Comparison of ENCODE assay signal across 10 cellular contexts in genomic region chr2:113217455-113218282, GRCh38. TPM values are rescaled to one million over a fixed set of nuclear protein-coding genes. Genes with fewer than 3 reads are reported as not detected.
DNase-seq lines count a peak whose midpoint lies in the region; ATAC-seq, FAIRE-seq and TF ChIP-seq lines count a peak whose summit lies in the region.
"Had no signal": no experiment of that assay in that cellular context is flagged by ENCODE, and none has a peak within 500 bp of the region (broad histone marks: within the 10 kb centered on the region; RNA-seq: fewer than 3 reads in every experiment).

No MANE protein-coding gene starts in this region.

- no peak for TF ChIP-seq CTCF in GM12878 (IDR thresholded peaks at IDR 0.05 in 2 of 3, conservative IDR thresholded peaks at IDR 0.05 in 1 of 3; ENCODE audit: control insufficient read depth in 2 of 3, extremely low read depth in 1 of 3, insufficient read depth in 1 of 3, low read depth in 3 of 3, low read length in 3 of 3)

- in situ Hi-C loops in GM12878 (cut with MboI): no loop called here

- H3K9me3 Mint-ChIP-seq in stimulated activated effector memory CD8-positive, alpha-beta T cell treated with anti-CD3 and anti-CD28 coated beads, Interleukin-12 subunit alpha, Interleukin-12 subunit beta, amount 100 ng/mL, for 72 hours: no peaks in the 10 kb centered on the region

- no peak overlapping the region for H3K4me3 Mint-ChIP-seq in stimulated activated effector memory CD8-positive, alpha-beta T cell treated with anti-CD3 and anti-CD28 coated beads, Interleukin-12 subunit alpha, Interleukin-12 subunit beta, amount 100 ng/mL, for 72 hours

- H3K9me3 ChIP-seq in GM12878 (replicated peaks; ENCODE audit: control insufficient read depth, insufficient read depth, low read length): no peaks in the 10 kb centered on the region

- no peaks in the 10 kb centered on the region for H4K20me1 ChIP-seq in GM12878 (ENCODE audit: control insufficient read depth, insufficient read depth)

- no peaks in the 10 kb centered on the region for H3K79me2 ChIP-seq in GM12878 (ENCODE audit: control insufficient read depth, insufficient read depth, low read length)

- no peak overlapping the region for H3K4me3 ChIP-seq in GM12878

- DNase-seq in GM12878 (ENCODE audit: low read depth, low spot score) (no peak), left lobe of liver (ENCODE audit: low spot score) (no peak), C1 segment of cervical spinal cord (lab: John Stamatoyannopoulos, UW) (no peak), GF-D8 (lab: John Stamatoyannopoulos, UW) (no peak)
- DNase-seq in stimulated activated effector memory CD8-positive, alpha-beta T cell treated with anti-CD3 and anti-CD28 coated beads, Interleukin-12 subunit alpha, Interleukin-12 subunit beta, amount 100 ng/mL, for 72 hours (ENCODE audit: low spot score in 2 of 2): no peak
- DNase-seq: activated CD4-positive, alpha-beta T cell treated with anti-CD3 and anti-CD28 coated beads, Interleukin-2, amount 50 U/mL, for 1 hour; NCI-H446 had no signal

- intact Hi-C loops in GM12878 (cut with micrococcal nuclease; ENCODE audit: unreplicated experiment): no loop called here

- ATAC-seq in GM12878 (peak; percentile 64), left lobe of liver (peak; percentile 8), HG02981 (IDR thresholded peaks at IDR 0.05; ENCODE audit: unreplicated experiment) (no peak), HG03159 (IDR thresholded peaks at IDR 0.05; ENCODE audit: unreplicated experiment) (no peak)
- no peak for ATAC-seq in stimulated activated effector memory CD8-positive, alpha-beta T cell treated with anti-CD3 and anti-CD28 coated beads, Interleukin-12 subunit alpha, Interleukin-12 subunit beta, amount 100 ng/mL, for 72 hours

- TF ChIP-seq EP300 in Ishikawa (IDR thresholded peaks at IDR 0.05; ENCODE audit: borderline replicate concordance): 0 out of 2 replicates have a peak, but pooled peaks have one; percentile 60
- TF ChIP-seq EP300 in GM12878 (IDR thresholded peaks at IDR 0.05; ENCODE audit: borderline replicate concordance in 1 of 2, control insufficient read depth in 1 of 2, low read depth in 2 of 2, low read length in 2 of 2): no peak

- H2AFZ ChIP-seq in GM12878 (ENCODE audit: control insufficient read depth, low read depth, low read length): no peak overlapping the region; the same call in 1 of the 2 replicates

- CTCF ChIA-PET in GM12878 (lab: Yijun Ruan, JAX): interaction anchor here (0.9 to 1.9 kb wide), 6 partner anchors 14 to 173 kb away, joined by 3 to 20 read pairs (median 6); no protein-coding TSS in a partner anchor

- no TSS peak for BruUV-seq in GM12878 (replicated peaks; lab: Mats Ljungman, UMichigan)

- H3K4me2 ChIP-seq in GM12878 (ENCODE audit: control insufficient read depth, insufficient read depth): no peak overlapping the region

- no peak overlapping the region for H3K27ac ChIP-seq in GM12878 (ENCODE audit: control insufficient read depth, insufficient read depth)

- H3K27ac Mint-ChIP-seq in stimulated activated effector memory CD8-positive, alpha-beta T cell treated with anti-CD3 and anti-CD28 coated beads, Interleukin-12 subunit alpha, Interleukin-12 subunit beta, amount 100 ng/mL, for 72 hours: peak overlapping the region; percentile 75

- no peaks in the 10 kb centered on the region for H3K36me3 Mint-ChIP-seq in stimulated activated effector memory CD8-positive, alpha-beta T cell treated with anti-CD3 and anti-CD28 coated beads, Interleukin-12 subunit alpha, Interleukin-12 subunit beta, amount 100 ng/mL, for 72 hours

- no peaks in the 10 kb centered on the region for H3K27me3 ChIP-seq in GM12878 (replicated peaks in 1 of 2; ENCODE audit: control insufficient read depth in 2 of 2, insufficient read depth in 2 of 2, low read length in 1 of 2)

- no peak overlapping the region for H3K9ac ChIP-seq in GM12878 (ENCODE audit: control insufficient read depth, insufficient read depth, low read length)

- RAD21 ChIA-PET in GM12878 (lab: Charles Lee; ENCODE audit: unreplicated experiment): interaction anchor here (1.0 to 1.9 kb wide), 2 partner anchors 14 to 79 kb away, joined by 4 to 8 read pairs; no protein-coding TSS in a partner anchor

- FAIRE-seq in GM12878 (lab: Jason Lieb, UNC): no peak

- POLR2A ChIA-PET in GM12878 (lab: Charles Lee): interaction anchor here (1.1 kb wide), 1 partner anchor 13 kb away, joined by 3 read pairs; no protein-coding TSS in a partner anchor

- 41% methylated on average over 15 of the region's 15 CpGs for WGBS in GM12878 (ENCODE audit: insufficient coverage, insufficient replicate concordance, low lambda C conversion rate, missing lambda C conversion rate)

- H3K36me3 ChIP-seq in GM12878 (ENCODE audit: control insufficient read depth in 2 of 2, insufficient read depth in 2 of 2, low read length in 1 of 2): no peaks in the 10 kb centered on the region

- H3K4me1 ChIP-seq in GM12878 (ENCODE audit: control insufficient read depth, insufficient read depth, low read length): peaks cover 5% of the 10 kb centered on the region; the same call in 1 of the 2 replicates

- peaks cover 14% of the 10 kb centered on the region for H3K4me1 Mint-ChIP-seq in stimulated activated effector memory CD8-positive, alpha-beta T cell treated with anti-CD3 and anti-CD28 coated beads, Interleukin-12 subunit alpha, Interleukin-12 subunit beta, amount 100 ng/mL, for 72 hours

- no peak for TF ChIP-seq POLR2A in GM12878 (IDR thresholded peaks at IDR 0.05; ENCODE audit: low read depth, low read length)

- peak; percentile 19; the same call in 1 of the 2 replicates for TF ChIP-seq RAD21 in Ishikawa (IDR thresholded peaks at IDR 0.05; ENCODE audit: low read depth)
- TF ChIP-seq RAD21 in GM12878 (IDR thresholded peaks at IDR 0.05; ENCODE audit: insufficient read depth, low read depth, low read length): no peak

- SMC1A ChIA-PET in GM12878 (lab: Charles Lee; ENCODE audit: uncharacterized antibody, unreplicated experiment): interaction anchor here (0.7 to 2.4 kb wide), 9 partner anchors 13 to 173 kb away, joined by 3 to 11 read pairs (median 4); no protein-coding TSS in a partner anchor

TF ChIP-seq in Ishikawa, 13 proteins besides CTCF, POLR2A, EP300 and RAD21 (continues in another document):
- no peak for TF ChIP-seq CREB1 (IDR thresholded peaks at IDR 0.05; ENCODE audit: low read depth)
- TF ChIP-seq, protein P1, sequence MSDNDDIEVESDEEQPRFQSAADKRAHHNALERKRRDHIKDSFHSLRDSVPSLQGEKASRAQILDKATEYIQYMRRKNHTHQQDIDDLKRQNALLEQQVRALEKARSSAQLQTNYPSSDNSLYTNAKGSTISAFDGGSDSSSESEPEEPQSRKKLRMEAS (IDR thresholded peaks at IDR 0.05): peak; percentile 40; the same call in 1 of the 2 replicates
- peak; percentile 77 for TF ChIP-seq TCF12 (IDR thresholded peaks at IDR 0.05; ENCODE audit: low read depth)
- TF ChIP-seq TAF1 (IDR thresholded peaks at IDR 0.05; ENCODE audit: low read depth): no peak
- TF ChIP-seq, protein P2, sequence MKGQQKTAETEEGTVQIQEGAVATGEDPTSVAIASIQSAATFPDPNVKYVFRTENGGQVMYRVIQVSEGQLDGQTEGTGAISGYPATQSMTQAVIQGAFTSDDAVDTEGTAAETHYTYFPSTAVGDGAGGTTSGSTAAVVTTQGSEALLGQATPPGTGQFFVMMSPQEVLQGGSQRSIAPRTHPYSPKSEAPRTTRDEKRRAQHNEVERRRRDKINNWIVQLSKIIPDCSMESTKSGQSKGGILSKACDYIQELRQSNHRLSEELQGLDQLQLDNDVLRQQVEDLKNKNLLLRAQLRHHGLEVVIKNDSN (IDR thresholded peaks at IDR 0.05): peak; percentile 79
- no peak for TF ChIP-seq YY1 (IDR thresholded peaks at IDR 0.05; ENCODE audit: low read depth)

TF ChIP-seq in GM12878, 131 proteins besides CTCF, POLR2A, EP300 and RAD21:
- 0 out of 2 replicates have a peak, but pooled peaks have one; percentile 17 for TF ChIP-seq IKZF1 (conservative IDR thresholded peaks at IDR 0.05)
- no peak for TF ChIP-seq POLR2AphosphoS2 (IDR thresholded peaks at IDR 0.05; ENCODE audit: low read depth, low read length)

RNA-seq across cellular contexts. Expression of gene PSD4, which starts 43.9 kb away (rescaled TPM):
- 168 and 195 TPM in 2 replicates for total RNA-seq in GM12878 (2013; cell fraction: nucleolus; rRNA removed)
- total RNA-seq in GM12878 (2014; rRNA removed) (96.0 and 98.5 TPM in 2 replicates), GM12878 (2014; rRNA removed; fragmentation: Illumina TruSeq; extraction: Trizol) (42.6 and 42.8 TPM in 2 replicates), GM12878 (2021) (114 and 117 TPM in 2 replicates), left lobe of liver (60.3 TPM)
- 26.5 TPM for polyA plus RNA-seq in GM12878 (2011; ENCODE audit: low read depth)
- polyA plus RNA-seq in GM12878 (2011; rRNA removed) (13.6 and 27.4 TPM in 2 replicates), GM12878 (2014; fragmentation: Illumina TruSeq; extraction: Trizol) (20.8 and 48.3 TPM in 2 replicates), GM12878 (2014; fragmentation: Nextera tagmentation; extraction: Ambion mirVana) (1 to 10 TPM in 1 of 2 experiments, under 1 TPM in 1; 0.68 to 1.7 TPM), GM12878 (2014; rRNA removed) (47.9 and 59.7 TPM in 2 replicates), GM12878 (2016; fragmentation: Nextera tagmentation; extraction: Ambion mirVana) (10 to 100 TPM; 23.7 to 25.9 TPM)
- polyA plus RNA-seq in GM12878 (2011; cell fraction: cytosol; rRNA removed): 29.5 and 30.9 TPM in 2 replicates
- polyA plus RNA-seq in GM12878 (2011; cell fraction: nucleus; rRNA removed): 145 and 151 TPM in 2 replicates
- polyA plus RNA-seq in GM12878 (2012): 55.8 and 60.1 TPM in 2 replicates
- polyA minus RNA-seq in GM12878 (2011; rRNA and poly(A)+ RNA removed): 66.3 and 101 TPM in 2 replicates
- polyA minus RNA-seq in GM12878 (2011; cell fraction: cytosol; rRNA and poly(A)+ RNA removed): 29.9 and 34.2 TPM in 2 replicates
- polyA minus RNA-seq in GM12878 (2011; cell fraction: nucleus; rRNA and poly(A)+ RNA removed): 65.5 and 85.2 TPM in 2 replicates

Comparison
In these comparisons a context has a peak if more than half of its experiments do, and no peak if none do; other contexts are left out.
1. ATAC-seq: peak in GM12878 (single experiment) and left lobe of liver (single experiment); none in stimulated activated effector memory CD8-positive, alpha-beta T cell treated with anti-CD3 and anti-CD28 coated beads, Interleukin-12 subunit alpha, Interleukin-12 subunit beta, amount 100 ng/mL, for 72 hours (single experiment), HG02981 (single experiment) and HG03159 (single experiment).